In genomic region chr11:77411238-77411637, GRCh38 we compare ENCODE assay signal across 8 cellular contexts.
DNase-seq lines count a peak whose midpoint lies in the region; ATAC-seq and TF ChIP-seq lines count a peak whose summit lies in the region.

No MANE protein-coding gene starts in this region.

- intact Hi-C loops in mammary epithelial cell (cut with micrococcal nuclease), result loop anchor here (2.0 to 5.0 kb wide), 2 partner anchors 62 to 219 kb away; no protein-coding TSS in a partner anchor

- peaks cover 52% of the 10 kb centered on the region for H3K79me2 ChIP-seq in mammary epithelial cell (ENCODE audit: insufficient read depth, low read length)

- BruUV-seq in mammary epithelial cell (replicated peaks; lab: Mats Ljungman, UMichigan), result no TSS peak

- peak overlapping the region; percentile 65 to 87 (median 76) for H3K4me3 ChIP-seq in mammary epithelial cell (replicated peaks in 1 of 3; ENCODE audit: insufficient read depth in 1 of 3, low read depth in 2 of 3, low read length in 3 of 3)

- H3K27me3 ChIP-seq in mammary epithelial cell (ENCODE audit: insufficient read depth, low read length) (no peaks in the 10 kb centered on the region), layer of hippocampus (ENCODE audit: control insufficient read depth, insufficient read depth, low read length) (no peaks in the 10 kb centered on the region)

- H3K9me3 ChIP-seq in mammary epithelial cell (replicated peaks; ENCODE audit: insufficient read depth, low read length), result no peaks in the 10 kb centered on the region

- in situ Hi-C loops in mammary epithelial cell (cut with MboI; ENCODE audit: low sequenced_read_pairs in 2 of 2), result no loop called here

- dilution Hi-C loops in mammary epithelial cell (cut with HindIII; ENCODE audit: low sequenced_read_pairs), result no loop called here

- WGBS in mammary epithelial cell (ENCODE audit: low coverage, missing lambda C conversion rate), result 57% methylated on average over 1 of the region's 5 CpGs

- TF ChIP-seq CTCF in RWPE1 (conservative IDR thresholded peaks at IDR 0.05; ENCODE audit: low read depth), result no peak
- TF ChIP-seq CTCF in mammary epithelial cell (conservative IDR thresholded peaks at IDR 0.05 in 1 of 2, IDR thresholded peaks at IDR 0.05 in 1 of 2; ENCODE audit: extremely low read depth in 1 of 2, insufficient read depth in 1 of 2, low read depth in 1 of 2, low read length in 2 of 2), result no peak

- no peaks in the 10 kb centered on the region for H4K20me1 ChIP-seq in mammary epithelial cell (ENCODE audit: insufficient read depth, low read length)

- H3K36me3 ChIP-seq in mammary epithelial cell (ENCODE audit: insufficient read depth, low read length), result no peaks in the 10 kb centered on the region

- peak; percentile 9 for DNase-seq in activated naive CD4-positive, alpha-beta T cell treated with Interleukin-2 at 50 U/mL for 16 hours
- no peak for DNase-seq in activated naive CD4-positive, alpha-beta T cell (lab: John Stamatoyannopoulos, UW)
- DNase-seq in RWPE1 (ENCODE audit: low spot score), result peak; percentile 13
- DNase-seq in mammary epithelial cell, result peak; percentile 20
- peak; percentile 5 to 8 for DNase-seq in stimulated activated CD8-positive, alpha-beta memory T cell treated with anti-CD3 and anti-CD28 coated beads, Interleukin-2, amount 100 ng/mL, for 48 hours (ENCODE audit: low read depth in 2 of 2)
- no peak for DNase-seq in NCI-H2196 treated with DMSO at 0.1 percent for 48 hours (lab: John Stamatoyannopoulos, UW; ENCODE audit: unreplicated experiment)

- peak; percentile 41 for ATAC-seq in HG02943 (IDR thresholded peaks at IDR 0.05; ENCODE audit: low read depth, unreplicated experiment)

- peak overlapping the region; percentile 92 for H2AFZ ChIP-seq in mammary epithelial cell (ENCODE audit: low read depth, low read length)

- CTCF ChIA-PET in RWPE1 (lab: Yijun Ruan, JAX) (interaction anchor here (2.0 kb wide), 1 partner anchor 137 kb away, joined by 5 read pairs; no protein-coding TSS in a partner anchor), mammary epithelial cell (lab: Charles Lee; ENCODE audit: low non-redundant PET) (interaction anchor here (0.6 kb wide), 1 partner anchor 209 kb away, joined by 3 read pairs; no protein-coding TSS in a partner anchor)

- POLR2A ChIA-PET in RWPE1 (lab: Yijun Ruan, JAX; ENCODE audit: low non-redundant PET), result interaction anchor here (0.6 kb wide), 1 partner anchor 92 kb away, joined by 4 read pairs; no protein-coding TSS in a partner anchor

- H3K27ac ChIP-seq in RWPE1 (peak overlapping the region; percentile 71), mammary epithelial cell (ENCODE audit: insufficient read depth, low read depth, low read length) (peak overlapping the region; percentile 58), layer of hippocampus (ENCODE audit: low read depth, low read length) (peak overlapping the region; percentile 55)

- peak overlapping the region; percentile 67 for H3K9ac ChIP-seq in mammary epithelial cell (ENCODE audit: insufficient read depth, low read length)

- peak overlapping the region; percentile 89 for H3K4me2 ChIP-seq in mammary epithelial cell (ENCODE audit: insufficient read depth, low read depth, low read length)

- peaks cover 38% of the 10 kb centered on the region for H3K4me1 ChIP-seq in mammary epithelial cell (ENCODE audit: insufficient read depth, low read length)

Comparison
In these comparisons a context has a peak if more than half of its experiments do, and no peak if none do; other contexts are left out.
1. DNase-seq: peak in activated naive CD4-positive, alpha-beta T cell treated with Interleukin-2 at 50 U/mL for 16 hours (single experiment), RWPE1 (single experiment), mammary epithelial cell (single experiment) and stimulated activated CD8-positive, alpha-beta memory T cell treated with anti-CD3 and anti-CD28 coated beads, Interleukin-2, amount 100 ng/mL, for 48 hours (2 of 2); none in activated naive CD4-positive, alpha-beta T cell (0 of 4) and NCI-H2196 treated with DMSO at 0.1 percent for 48 hours (single experiment).
2. Peak in every context shown above with its lines, with median percentiles within 50 percentile points of each other: H3K27ac ChIP-seq.